2 cellular contexts compared by ENCODE assay signal in genomic region chr1:51355382-51355781, GRCh38.
TF ChIP-seq lines count a peak whose summit lies in the region.

No MANE protein-coding gene starts in this region.

TF ChIP-seq in HepG2, 621 proteins besides CTCF, POLR2A, EP300 and RAD21:
- no peak for TF ChIP-seq ZNF687 (CRISPR knock-in tag; IDR thresholded peaks at IDR 0.05)
- peak; percentile 59 to 68 for TF ChIP-seq MAFK (conservative IDR thresholded peaks at IDR 0.05 in 1 of 2, IDR thresholded peaks at IDR 0.05 in 1 of 2; ENCODE audit: low read length in 2 of 2)
- peak; percentile 61; the same call in 1 of the 2 replicates for TF ChIP-seq MAFF (IDR thresholded peaks at IDR 0.05; ENCODE audit: low read depth, low read length)

TF ChIP-seq in IMR-90, 13 proteins besides CTCF, POLR2A, EP300 and RAD21:
- TF ChIP-seq MXI1 (IDR thresholded peaks at IDR 0.05; ENCODE audit: borderline replicate concordance, low read depth, low read length) = no peak
- no peak for TF ChIP-seq MAZ (IDR thresholded peaks at IDR 0.05; ENCODE audit: borderline replicate concordance, low read depth, low read length)
- TF ChIP-seq USF2 (IDR thresholded peaks at IDR 0.05; ENCODE audit: low read depth, low read length) = no peak
- no peak for TF ChIP-seq FOS (IDR thresholded peaks at IDR 0.05; ENCODE audit: low read depth, low read length)
- TF ChIP-seq CEBPB (IDR thresholded peaks at IDR 0.05; ENCODE audit: low read depth, low read length) = no peak
- peak; percentile 58 for TF ChIP-seq MAFK (IDR thresholded peaks at IDR 0.05; ENCODE audit: low read depth, low read length)
- no peak for TF ChIP-seq RCOR1 (IDR thresholded peaks at IDR 0.05; ENCODE audit: insufficient replicate concordance, low read length)
